In genomic region chr7:50690541-50691011, GRCh38 we compare ENCODE assay signal across 21 cellular contexts.
DNase-seq lines count a peak whose midpoint lies in the region; TF ChIP-seq lines count a peak whose summit lies in the region.
"Had no signal": no experiment of that assay in that cellular context is flagged by ENCODE, and none has a peak within 500 bp of the region (broad histone marks: within the 10 kb centered on the region; RNA-seq: fewer than 3 reads in every experiment).

No MANE protein-coding gene starts in this region.

- DNase-seq in NCI-H2081 (lab: John Stamatoyannopoulos, UW) (peak; percentile 30 to 54), NCI-H2081 treated with DMSO at 0.1 percent for 48 hours (lab: John Stamatoyannopoulos, UW) (no peak), cardiac fibroblast (ENCODE audit: low read depth in 2 of 2) (peak; percentile 29 to 43), superior temporal gyrus (ENCODE audit: extremely low spot score) (peak; percentile 76), SIG-M5 (lab: John Stamatoyannopoulos, UW) (no peak)
- no peak for DNase-seq in T-helper 2 cell treated with Interferon-gamma antibody and Interleukin-4, amounts not matched to agents 5 μg/mL and 100 μg/mL, for 36 hours (ENCODE audit: low spot score)
- DNase-seq in stimulated activated naive CD4-positive, alpha-beta T cell treated with Interleukin-2 at 50 U/mL for 16 hours (lab: John Stamatoyannopoulos, UW), result no peak
- DNase-seq: 8988T; activated CD4-positive, alpha-beta T cell treated with anti-CD3 and anti-CD28 coated beads for 1 hour; activated effector memory CD4-positive, alpha-beta T cell treated with Interleukin-2 at 50 U/mL for 16 hours; GOT3; naive thymus-derived CD8-positive, alpha-beta T cell; NCI-H1092 treated with DMSO at 0.1 percent for 48 hours; NCI-H446; stimulated activated CD4-positive, alpha-beta T cell treated with anti-CD3 and anti-CD28 coated beads, Interleukin-15, amount 100 ng/mL, for 24 hours; stimulated activated naive CD8-positive, alpha-beta T cell treated with anti-CD3 and anti-CD28 coated beads, Interleukin-15, Interleukin-2, amounts not matched to agents 100 U/mL and 50 U/mL, for 24 hours; T-helper 9 cell; upper lobe of right lung had no signal

- peak overlapping the region; percentile 67 for H3K27ac ChIP-seq in layer of hippocampus (ENCODE audit: low read depth, low read length)
- H3K27ac ChIP-seq: BLaER1, epithelial cell of prostate, upper lobe of right lung had no signal

- TF ChIP-seq CTCF in cardiac fibroblast (IDR thresholded peaks at IDR 0.05; ENCODE audit: low read depth, low read length), result no peak

- no peaks in the 10 kb centered on the region for H3K36me3 Mint-ChIP-seq in T-helper 2 cell treated with Interferon-gamma antibody and Interleukin-4, amounts not matched to agents 5 μg/mL and 100 μg/mL, for 36 hours (ENCODE audit: low read depth)

- H3K27ac Mint-ChIP-seq in T-helper 2 cell treated with Interferon-gamma antibody and Interleukin-4, amounts not matched to agents 5 μg/mL and 100 μg/mL, for 36 hours, result no peak overlapping the region
- H3K27ac Mint-ChIP-seq: naive thymus-derived CD8-positive, alpha-beta T cell had no signal

- H3K27me3 ChIP-seq in layer of hippocampus (ENCODE audit: control insufficient read depth, insufficient read depth, low read length), result no peaks in the 10 kb centered on the region
- H3K27me3 ChIP-seq: BLaER1, upper lobe of right lung had no signal

- H3K27me3 Mint-ChIP-seq in T-helper 2 cell treated with Interferon-gamma antibody and Interleukin-4, amounts not matched to agents 5 μg/mL and 100 μg/mL, for 36 hours (ENCODE audit: low read depth), result no peaks in the 10 kb centered on the region

- H3K4me3 ChIP-seq in cardiac fibroblast (replicated peaks in 1 of 2; ENCODE audit: low read depth in 2 of 2, low read length in 2 of 2), result no peak overlapping the region
- H3K4me3 ChIP-seq: BLaER1, upper lobe of right lung had no signal

- no peaks in the 10 kb centered on the region for H3K9me3 Mint-ChIP-seq in T-helper 2 cell treated with Interferon-gamma antibody and Interleukin-4, amounts not matched to agents 5 μg/mL and 100 μg/mL, for 36 hours
- H3K9me3 Mint-ChIP-seq: naive thymus-derived CD8-positive, alpha-beta T cell had no signal

- no peak overlapping the region for H3K4me3 Mint-ChIP-seq in T-helper 2 cell treated with Interferon-gamma antibody and Interleukin-4, amounts not matched to agents 5 μg/mL and 100 μg/mL, for 36 hours
- H3K4me3 Mint-ChIP-seq: naive thymus-derived CD8-positive, alpha-beta T cell had no signal

- H3K4me1 Mint-ChIP-seq in T-helper 2 cell treated with Interferon-gamma antibody and Interleukin-4, amounts not matched to agents 5 μg/mL and 100 μg/mL, for 36 hours (ENCODE audit: low read depth), result no peaks in the 10 kb centered on the region

Comparison
In these comparisons a context has a peak if more than half of its experiments do, and no peak if none do; other contexts are left out.
1. DNase-seq: peak in NCI-H2081 (2 of 2), cardiac fibroblast (2 of 2) and superior temporal gyrus (single experiment); none in NCI-H2081 treated with DMSO at 0.1 percent for 48 hours (single experiment), T-helper 2 cell treated with Interferon-gamma antibody and Interleukin-4, amounts not matched to agents 5 μg/mL and 100 μg/mL, for 36 hours (single experiment), stimulated activated naive CD4-positive, alpha-beta T cell treated with Interleukin-2 at 50 U/mL for 16 hours (single experiment) and SIG-M5 (single experiment).